ENCODE assay signal across 16 cellular contexts in the genomic region with DNA sequence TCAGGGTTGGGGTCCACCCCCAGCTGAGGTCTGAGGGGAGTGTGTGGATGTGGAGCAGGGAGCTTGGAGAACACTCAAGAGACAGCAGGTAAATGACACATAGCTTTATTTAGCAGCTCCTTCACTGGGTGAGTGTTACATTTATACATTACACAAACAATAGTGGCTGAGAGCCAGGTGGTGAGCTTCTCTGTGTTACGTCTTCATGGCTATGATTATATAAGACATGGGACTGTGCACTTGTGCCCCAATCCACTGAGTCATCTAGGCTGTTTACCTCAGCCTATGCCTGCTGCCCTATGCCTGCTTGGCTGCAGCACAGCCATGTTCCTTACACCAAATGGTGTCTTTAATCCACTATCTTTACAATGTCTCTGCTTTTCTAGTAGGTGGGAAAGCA.
DNase-seq lines count a peak whose midpoint lies in the region; ATAC-seq and TF ChIP-seq lines count a peak whose summit lies in the region.
"Had no signal": no experiment of that assay in that cellular context is flagged by ENCODE, and none has a peak within 500 bp of the region (broad histone marks: within the 10 kb centered on the region; RNA-seq: fewer than 3 reads in every experiment).

No MANE protein-coding gene starts in this region.

- H3K4me3 Mint-ChIP-seq in activated T-cell treated with anti-CD3 and anti-CD28 coated beads, Interleukin-2, amount 50 U/mL, for 72 hours: no peak overlapping the region
- H3K4me3 Mint-ChIP-seq: CD8-positive, alpha-beta memory T cell; HFFc6 had no signal

- no peak for ATAC-seq in GM18873 (IDR thresholded peaks at IDR 0.05; ENCODE audit: low FRiP score, unreplicated experiment)
- ATAC-seq in activated T-cell treated with anti-CD3 and anti-CD28 coated beads, Interleukin-2, amount 50 U/mL, for 72 hours (replicated peaks in 1 of 2): no peak

- H3K27ac Mint-ChIP-seq in activated T-cell treated with anti-CD3 and anti-CD28 coated beads, Interleukin-2, amount 50 U/mL, for 72 hours: no peak overlapping the region
- H3K27ac Mint-ChIP-seq: HFFc6 had no signal

- H3K27me3 Mint-ChIP-seq in activated T-cell treated with anti-CD3 and anti-CD28 coated beads, Interleukin-2, amount 50 U/mL, for 72 hours (ENCODE audit: low read depth): peaks cover 20% of the 10 kb centered on the region

- no peaks in the 10 kb centered on the region for H3K36me3 Mint-ChIP-seq in activated T-cell treated with anti-CD3 and anti-CD28 coated beads, Interleukin-2, amount 50 U/mL, for 72 hours (ENCODE audit: insufficient read depth in 2 of 2)
- H3K36me3 Mint-ChIP-seq: CD8-positive, alpha-beta memory T cell had no signal

- peak; percentile 57 for DNase-seq in HT1080 (ENCODE audit: low read depth)
- DNase-seq in amniotic epithelial cell (ENCODE audit: low read depth): peak; percentile 12
- DNase-seq in epithelial cell of esophagus (ENCODE audit: low read depth): peak; percentile 82
- DNase-seq in mucosa of gallbladder (ENCODE audit: low spot score): peak; percentile 43
- DNase-seq in NCI-H774 (lab: John Stamatoyannopoulos, UW): no peak
- no peak for DNase-seq in activated T-cell treated with anti-CD3 and anti-CD28 coated beads, Interleukin-2, amount 50 U/mL, for 72 hours
- DNase-seq: ACHN; CD8-positive, alpha-beta memory T cell; DMS79; H7; HFFc6; MM.1S; NCI-H1092; NCI-H2081 treated with DMSO at 0.1 percent for 48 hours; NCI-H82 had no signal

- H3K4me1 Mint-ChIP-seq in activated T-cell treated with anti-CD3 and anti-CD28 coated beads, Interleukin-2, amount 50 U/mL, for 72 hours (ENCODE audit: low read depth): no peaks in the 10 kb centered on the region
- H3K4me1 Mint-ChIP-seq: CD8-positive, alpha-beta memory T cell had no signal

- no peak for TF ChIP-seq CTCF in epithelial cell of esophagus (IDR thresholded peaks at IDR 0.05; ENCODE audit: insufficient read depth, low read depth, low read length, missing control alignments)

- H3K9me3 Mint-ChIP-seq in activated T-cell treated with anti-CD3 and anti-CD28 coated beads, Interleukin-2, amount 50 U/mL, for 72 hours: no peaks in the 10 kb centered on the region
- H3K9me3 Mint-ChIP-seq: CD8-positive, alpha-beta memory T cell had no signal

- H3K4me3 ChIP-seq in epithelial cell of esophagus (ENCODE audit: low read length): no peak overlapping the region

Comparison
In these comparisons a context has a peak if more than half of its experiments do, and no peak if none do; other contexts are left out.
1. DNase-seq: peak in HT1080 (single experiment), amniotic epithelial cell (single experiment), epithelial cell of esophagus (single experiment) and mucosa of gallbladder (single experiment); none in NCI-H774 (single experiment) and activated T-cell treated with anti-CD3 and anti-CD28 coated beads, Interleukin-2, amount 50 U/mL, for 72 hours (0 of 2).